ENCODE assay signal across 1 cellular context in genomic region chr14:77032854-77033621, GRCh38.
TF ChIP-seq lines count a peak whose summit lies in the region.

No MANE protein-coding gene starts in this region.

TF ChIP-seq in HepG2, 621 proteins besides CTCF, POLR2A, EP300 and RAD21 (continued from another document and continues in another):
- no peak for TF ChIP-seq KIAA2018 (CRISPR knock-in tag; IDR thresholded peaks at IDR 0.05; ENCODE audit: borderline replicate concordance)
- no peak; the same call in none of the 2 replicates for TF ChIP-seq ZNF574 (CRISPR knock-in tag; IDR thresholded peaks at IDR 0.05)
- TF ChIP-seq TFAP4 (IDR thresholded peaks at IDR 0.05; ENCODE audit: borderline replicate concordance, low read depth), result peak; percentile 65; the same call in 1 of the 2 replicates
- TF ChIP-seq ZBTB14 (CRISPR knock-in tag; IDR thresholded peaks at IDR 0.05), result no peak
- TF ChIP-seq TGIF2 (CRISPR knock-in tag; IDR thresholded peaks at IDR 0.05), result no peak
- no peak for TF ChIP-seq ZNF549 (CRISPR knock-in tag; IDR thresholded peaks at IDR 0.05)
- no peak for TF ChIP-seq EZH2 (conservative IDR thresholded peaks at IDR 0.05; ENCODE audit: low read depth, low read length)
- no peak for TF ChIP-seq ZNF777 (CRISPR knock-in tag; IDR thresholded peaks at IDR 0.05)
- TF ChIP-seq ZNF839 (CRISPR knock-in tag; IDR thresholded peaks at IDR 0.05; ENCODE audit: borderline replicate concordance), result no peak
- no peak for TF ChIP-seq CEBPZ (IDR thresholded peaks at IDR 0.05; ENCODE audit: low read length)
- TF ChIP-seq ZNF205 (CRISPR knock-in tag; IDR thresholded peaks at IDR 0.05), result no peak
- no peak for TF ChIP-seq RNF219 (CRISPR knock-in tag; IDR thresholded peaks at IDR 0.05)
- peak; percentile 97 for TF ChIP-seq ZNF362 (CRISPR knock-in tag; IDR thresholded peaks at IDR 0.05; ENCODE audit: borderline replicate concordance)
- TF ChIP-seq ZNF761 (CRISPR knock-in tag; conservative IDR thresholded peaks at IDR 0.05), result 0 out of 2 replicates have a peak, but pooled peaks have one; percentile 61
- no peak for TF ChIP-seq MAF1 (CRISPR knock-in tag; IDR thresholded peaks at IDR 0.05; ENCODE audit: borderline replicate concordance)
- no peak; the same call in 1 of the 2 replicates for TF ChIP-seq ZNF782 (CRISPR knock-in tag; IDR thresholded peaks at IDR 0.05; ENCODE audit: borderline replicate concordance)
- no peak for TF ChIP-seq SMAD9 (CRISPR knock-in tag; IDR thresholded peaks at IDR 0.05)
- TF ChIP-seq ZIK1 (CRISPR knock-in tag; IDR thresholded peaks at IDR 0.05; ENCODE audit: borderline replicate concordance, low read depth), result no peak
- TF ChIP-seq ZNF704 (CRISPR knock-in tag; IDR thresholded peaks at IDR 0.05; ENCODE audit: borderline replicate concordance), result no peak
- TF ChIP-seq NR2C2 (CRISPR knock-in tag; IDR thresholded peaks at IDR 0.05; ENCODE audit: borderline replicate concordance), result no peak
- TF ChIP-seq RARG (CRISPR knock-in tag; IDR thresholded peaks at IDR 0.05; ENCODE audit: low read depth), result 0 out of 2 replicates have a peak, but pooled peaks have one; percentile 45
- no peak for TF ChIP-seq MAFF (IDR thresholded peaks at IDR 0.05; ENCODE audit: low read depth, low read length)
- 0 out of 2 replicates have a peak, but pooled peaks have one; percentile 44 for TF ChIP-seq KAT8 (CRISPR knock-in tag; IDR thresholded peaks at IDR 0.05)
- no peak; the same call in 1 of the 2 replicates for TF ChIP-seq FOXA3 (CRISPR knock-in tag; IDR thresholded peaks at IDR 0.05)
- no peak for TF ChIP-seq ZNF136 (CRISPR knock-in tag; IDR thresholded peaks at IDR 0.05; ENCODE audit: low read depth)
- no peak for TF ChIP-seq ZNF784 (CRISPR knock-in tag; IDR thresholded peaks at IDR 0.05; ENCODE audit: borderline replicate concordance)
